ENCODE assay signal across 14 cellular contexts in genomic region chr3:138889792-138890191, GRCh38. TPM values are rescaled to one million over a fixed set of nuclear protein-coding genes. Genes with fewer than 3 reads are reported as not detected.
A peak's percentile ranks its signal among the peaks of the same experiment; 100 is the strongest.
DNase-seq lines count a peak whose midpoint lies in the region; ATAC-seq and TF ChIP-seq lines count a peak whose summit lies in the region.
"Had no signal": no experiment of that assay in that cellular context is flagged by ENCODE, and none has a peak within 500 bp of the region (broad histone marks: within the 10 kb centered on the region; RNA-seq: fewer than 3 reads in every experiment).

No MANE protein-coding gene starts in this region.

- H3K9me3 ChIP-seq in neural progenitor cell (ENCODE audit: low read depth): no peaks in the 10 kb centered on the region

- H3K4me3 ChIP-seq in neural progenitor cell: no peak overlapping the region
- H3K4me3 ChIP-seq: GM23248 had no signal

- no peak for DNase-seq in activated naive CD8-positive, alpha-beta T cell treated with anti-CD3 and anti-CD28 coated beads, Interleukin-2, amount 50 U/mL, for 24 hours
- DNase-seq in activated naive CD8-positive, alpha-beta T cell treated with anti-CD3 and anti-CD28 coated beads for 36 hours: no peak
- peak; percentile 46 for DNase-seq in OCI-M1 (lab: John Stamatoyannopoulos, UW)
- no peak for DNase-seq in neural progenitor cell (ENCODE audit: low spot score)
- DNase-seq in C1 segment of cervical spinal cord (lab: John Stamatoyannopoulos, UW): no peak
- DNase-seq in left ventricle myocardium superior: no peak
- no peak for DNase-seq in Kasumi-1 (lab: John Stamatoyannopoulos, UW)
- DNase-seq: CD4-positive, CD25-positive, alpha-beta regulatory T cell; DMS53; GM23248; H7 had no signal

- H3K4me2 ChIP-seq in neural progenitor cell: no peak overlapping the region

- peaks cover 5% of the 10 kb centered on the region for H3K27me3 Mint-ChIP-seq in activated naive CD8-positive, alpha-beta T cell treated with anti-CD3 and anti-CD28 coated beads, Interleukin-2, amount 50 U/mL, for 24 hours
- peaks cover 5% of the 10 kb centered on the region for H3K27me3 Mint-ChIP-seq in activated naive CD8-positive, alpha-beta T cell treated with anti-CD3 and anti-CD28 coated beads for 36 hours
- peaks cover 3% of the 10 kb centered on the region for H3K27me3 Mint-ChIP-seq in neural progenitor cell (ENCODE audit: insufficient read depth, low read depth)
- peaks cover 7% of the 10 kb centered on the region for H3K27me3 Mint-ChIP-seq in stimulated activated memory B cell treated with anti-CD40 and anti-IgM and Interleukin-4, amounts not matched to agents 10 μg/mL and 1 μg/mL and 100 μg/mL, for 72 hours

- H3K4me1 Mint-ChIP-seq in activated naive CD8-positive, alpha-beta T cell treated with anti-CD3 and anti-CD28 coated beads, Interleukin-2, amount 50 U/mL, for 24 hours: peaks cover 13% of the 10 kb centered on the region
- peaks cover 4% of the 10 kb centered on the region for H3K4me1 Mint-ChIP-seq in activated naive CD8-positive, alpha-beta T cell treated with anti-CD3 and anti-CD28 coated beads for 36 hours
- H3K4me1 Mint-ChIP-seq in neural progenitor cell: peaks cover 8% of the 10 kb centered on the region
- H3K4me1 Mint-ChIP-seq in stimulated activated memory B cell treated with anti-CD40 and anti-IgM and Interleukin-4, amounts not matched to agents 10 μg/mL and 1 μg/mL and 100 μg/mL, for 72 hours: peaks cover 13% of the 10 kb centered on the region
- H3K4me1 Mint-ChIP-seq: CD4-positive, CD25-positive, alpha-beta regulatory T cell had no signal

- no peak for ATAC-seq in activated naive CD8-positive, alpha-beta T cell treated with anti-CD3 and anti-CD28 coated beads, Interleukin-2, amount 50 U/mL, for 24 hours
- ATAC-seq in stimulated activated memory B cell treated with anti-CD40 and anti-IgM and Interleukin-4, amounts not matched to agents 10 μg/mL and 1 μg/mL and 100 μg/mL, for 72 hours: no peak
- no peak for ATAC-seq in left ventricle myocardium superior

- no peak overlapping the region for H3K9ac ChIP-seq in neural progenitor cell
- H3K9ac ChIP-seq: GM23248 had no signal

- H3K4me1 ChIP-seq in neural progenitor cell: no peaks in the 10 kb centered on the region

- intact Hi-C loops in left ventricle myocardium superior (cut with micrococcal nuclease): no loop called here

- peak overlapping the region; percentile 19 for H3K27ac Mint-ChIP-seq in activated naive CD8-positive, alpha-beta T cell treated with anti-CD3 and anti-CD28 coated beads, Interleukin-2, amount 50 U/mL, for 24 hours
- no peak overlapping the region for H3K27ac Mint-ChIP-seq in activated naive CD8-positive, alpha-beta T cell treated with anti-CD3 and anti-CD28 coated beads for 36 hours
- H3K27ac Mint-ChIP-seq in neural progenitor cell: peak overlapping the region; percentile 47
- peak overlapping the region; percentile 89 for H3K27ac Mint-ChIP-seq in stimulated activated memory B cell treated with anti-CD40 and anti-IgM and Interleukin-4, amounts not matched to agents 10 μg/mL and 1 μg/mL and 100 μg/mL, for 72 hours
- H3K27ac Mint-ChIP-seq: CD4-positive, CD25-positive, alpha-beta regulatory T cell had no signal

- no peaks in the 10 kb centered on the region for H3F3A ChIP-seq in neural progenitor cell (ENCODE audit: low read depth)

- no peaks in the 10 kb centered on the region for H3K9me3 Mint-ChIP-seq in activated naive CD8-positive, alpha-beta T cell treated with anti-CD3 and anti-CD28 coated beads, Interleukin-2, amount 50 U/mL, for 24 hours
- no peaks in the 10 kb centered on the region for H3K9me3 Mint-ChIP-seq in activated naive CD8-positive, alpha-beta T cell treated with anti-CD3 and anti-CD28 coated beads for 36 hours
- H3K9me3 Mint-ChIP-seq in neural progenitor cell: no peaks in the 10 kb centered on the region
- H3K9me3 Mint-ChIP-seq in stimulated activated memory B cell treated with anti-CD40 and anti-IgM and Interleukin-4, amounts not matched to agents 10 μg/mL and 1 μg/mL and 100 μg/mL, for 72 hours: no peaks in the 10 kb centered on the region
- H3K9me3 Mint-ChIP-seq: CD4-positive, CD25-positive, alpha-beta regulatory T cell had no signal

- no peaks in the 10 kb centered on the region for H3K27me3 ChIP-seq in neural progenitor cell

- H3K36me3 Mint-ChIP-seq in activated naive CD8-positive, alpha-beta T cell treated with anti-CD3 and anti-CD28 coated beads, Interleukin-2, amount 50 U/mL, for 24 hours (ENCODE audit: low read depth): no peaks in the 10 kb centered on the region
- H3K36me3 Mint-ChIP-seq in activated naive CD8-positive, alpha-beta T cell treated with anti-CD3 and anti-CD28 coated beads for 36 hours: no peaks in the 10 kb centered on the region
- peaks cover 1% of the 10 kb centered on the region for H3K36me3 Mint-ChIP-seq in neural progenitor cell
- H3K36me3 Mint-ChIP-seq in stimulated activated memory B cell treated with anti-CD40 and anti-IgM and Interleukin-4, amounts not matched to agents 10 μg/mL and 1 μg/mL and 100 μg/mL, for 72 hours: no peaks in the 10 kb centered on the region
- H3K36me3 Mint-ChIP-seq: CD4-positive, CD25-positive, alpha-beta regulatory T cell had no signal

- no peak overlapping the region for H3K27ac ChIP-seq in neural progenitor cell
- H3K27ac ChIP-seq: 22Rv1, GM23248 had no signal

- no peak for TF ChIP-seq CTCF in neural progenitor cell (IDR thresholded peaks at IDR 0.05)

- no peaks in the 10 kb centered on the region for H4K20me1 ChIP-seq in neural progenitor cell (ENCODE audit: low read depth)

- H3K36me3 ChIP-seq in neural progenitor cell: no peaks in the 10 kb centered on the region

- H3K79me2 ChIP-seq in neural progenitor cell (ENCODE audit: low read depth): no peaks in the 10 kb centered on the region

- H2AFZ ChIP-seq in neural progenitor cell (replicated peaks): peak overlapping the region; percentile 6
- H2AFZ ChIP-seq: GM23248 had no signal

- H3K4me3 Mint-ChIP-seq in activated naive CD8-positive, alpha-beta T cell treated with anti-CD3 and anti-CD28 coated beads, Interleukin-2, amount 50 U/mL, for 24 hours: no peak overlapping the region
- no peak overlapping the region for H3K4me3 Mint-ChIP-seq in activated naive CD8-positive, alpha-beta T cell treated with anti-CD3 and anti-CD28 coated beads for 36 hours
- no peak overlapping the region for H3K4me3 Mint-ChIP-seq in neural progenitor cell
- no peak overlapping the region for H3K4me3 Mint-ChIP-seq in stimulated activated memory B cell treated with anti-CD40 and anti-IgM and Interleukin-4, amounts not matched to agents 10 μg/mL and 1 μg/mL and 100 μg/mL, for 72 hours
- H3K4me3 Mint-ChIP-seq: CD4-positive, CD25-positive, alpha-beta regulatory T cell had no signal

RNA-seq across cellular contexts. Expression of gene PIK3CB, which starts 55.1 kb away (rescaled TPM):
- 10 to 100 TPM; 17.4 to 20.5 TPM for total RNA-seq in activated naive CD8-positive, alpha-beta T cell treated with anti-CD3 and anti-CD28 coated beads for 36 hours
- total RNA-seq in neural progenitor cell (ENCODE audit: low replicate concordance) (11.1 and 17.7 TPM in 2 replicates), left ventricle myocardium superior (33.3 TPM)

RNA-seq across cellular contexts. Expression of gene FOXL2, which starts 57.1 kb away (rescaled TPM):
- not detected for total RNA-seq in activated naive CD8-positive, alpha-beta T cell treated with anti-CD3 and anti-CD28 coated beads for 36 hours
- not detected in 2 replicates for total RNA-seq in neural progenitor cell (ENCODE audit: low replicate concordance)
- not detected for total RNA-seq in left ventricle myocardium superior
- total RNA-seq: A673; CD4-positive, CD25-positive, alpha-beta regulatory T cell had no signal

RNA-seq across cellular contexts. Expression of gene FOXL2NB, which starts 57.2 kb away (rescaled TPM):
- total RNA-seq in activated naive CD8-positive, alpha-beta T cell treated with anti-CD3 and anti-CD28 coated beads for 36 hours: not detected
- total RNA-seq in neural progenitor cell (ENCODE audit: low replicate concordance) (0.09 TPM in 1 of 2 replicates, not detected in the other), left ventricle myocardium superior (not detected)
- total RNA-seq: A673; CD4-positive, CD25-positive, alpha-beta regulatory T cell had no signal
